Comparison of ENCODE assay signal across 19 cellular contexts in the genomic region with DNA sequence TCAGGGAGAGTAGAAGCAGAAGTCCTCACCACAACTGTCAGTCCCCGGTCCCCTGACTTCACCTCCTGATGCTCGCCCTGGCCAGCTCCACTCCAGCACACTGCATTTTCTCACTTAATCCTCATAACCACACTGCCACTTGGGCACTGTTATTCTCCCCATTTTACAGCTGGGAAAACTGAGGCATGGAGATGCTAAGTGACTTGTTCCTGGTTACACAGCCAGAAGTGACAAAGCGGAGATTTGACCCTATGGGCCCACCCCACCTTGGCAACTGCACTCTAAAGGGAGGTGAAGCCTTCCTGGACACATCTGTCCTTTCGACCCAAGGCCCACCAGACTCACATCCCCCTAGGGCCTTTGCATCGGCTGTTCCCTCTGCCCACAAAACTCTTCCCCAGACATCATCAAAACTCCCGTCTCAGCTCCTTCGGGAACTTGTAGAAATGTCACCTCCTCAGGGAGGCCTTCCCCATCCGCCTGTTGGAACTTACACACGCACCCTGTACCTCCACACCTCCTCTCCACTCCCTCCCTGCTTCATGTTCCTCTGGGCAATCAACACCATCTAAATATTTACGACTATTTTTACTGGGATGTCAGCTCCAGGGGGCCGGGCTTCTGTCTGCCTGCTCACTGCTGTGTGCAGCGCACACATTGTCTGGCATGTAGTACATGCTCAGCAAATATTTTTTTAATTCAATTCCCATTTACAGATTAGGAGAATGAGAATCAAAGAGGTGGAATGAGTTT.
"Had no signal": no experiment of that assay in that cellular context is flagged by ENCODE, and none has a peak within 500 bp of the region (broad histone marks: within the 10 kb centered on the region; RNA-seq: fewer than 3 reads in every experiment).

No MANE protein-coding gene starts in this region.

- FAIRE-seq: islet of Langerhans had no signal

- DNase-seq: activated CD4-positive, alpha-beta memory T cell treated with anti-CD3 and anti-CD28 coated beads, Interleukin-2, amount 10 ng/mL, durations not matched to agents 7 days and 5 days; activated CD4-positive, alpha-beta T cell treated with anti-CD3 and anti-CD28 coated beads for 4 hours; activated gamma-delta T cell; activated T-cell treated with anti-CD3 and anti-CD28 coated beads, Interleukin-2, amount 50 U/mL, for 48 hours; amniotic stem cell; brain microvascular endothelial cell; effector CD8-positive, alpha-beta T cell; mesendoderm; ovary; stimulated activated CD4-positive, alpha-beta T cell treated with anti-CD3 and anti-CD28 coated beads, Interleukin-15, amount 100 ng/mL, for 24 hours; stimulated activated CD4-positive, alpha-beta T cell treated with anti-CD3 and anti-CD28 coated beads, Interleukin-4, amount 100 ng/mL, for 1 hour; stimulated activated naive B cell treated with anti-CD40 and anti-IgM and Interleukin-4, amounts not matched to agents 10 μg/mL and 1 μg/mL and 100 μg/mL, for 72 hours; tibial artery had no signal

- H3K4me3 ChIP-seq: left lung, ovary, tibial artery, vagina had no signal

- ATAC-seq: left lung; stimulated activated naive B cell treated with anti-CD40 and anti-IgM and Interleukin-4, amounts not matched to agents 10 μg/mL and 1 μg/mL and 100 μg/mL, for 72 hours; WTC11 had no signal

- H3K36me3 ChIP-seq: brain microvascular endothelial cell, left lung, ovary, tibial artery, vagina had no signal

- H3K9me3 Mint-ChIP-seq: activated CD4-positive, alpha-beta memory T cell treated with anti-CD3 and anti-CD28 coated beads, Interleukin-2, amount 10 ng/mL, durations not matched to agents 7 days and 5 days; stimulated activated naive B cell treated with anti-CD40 and anti-IgM and Interleukin-4, amounts not matched to agents 10 μg/mL and 1 μg/mL and 100 μg/mL, for 72 hours; T-helper 1 cell treated with Interleukin-12 subunit alpha and Interleukin-12 subunit beta and Interleukin-4 antibody, amounts not matched to agents 30 μg/mL and 1 μg/mL, for 36 hours; WTC11 had no signal

- H3K4me1 ChIP-seq: left lung had no signal

- H3K27me3 ChIP-seq: ovary, vagina had no signal

- H3K36me3 Mint-ChIP-seq: activated naive CD8-positive, alpha-beta T cell; stimulated activated naive B cell treated with anti-CD40 and anti-IgM and Interleukin-4, amounts not matched to agents 10 μg/mL and 1 μg/mL and 100 μg/mL, for 72 hours; WTC11 had no signal

- H3K4me1 Mint-ChIP-seq: activated CD4-positive, alpha-beta memory T cell treated with anti-CD3 and anti-CD28 coated beads, Interleukin-2, amount 10 ng/mL, durations not matched to agents 7 days and 5 days; stimulated activated naive B cell treated with anti-CD40 and anti-IgM and Interleukin-4, amounts not matched to agents 10 μg/mL and 1 μg/mL and 100 μg/mL, for 72 hours had no signal

- H3K27ac Mint-ChIP-seq: activated CD4-positive, alpha-beta memory T cell treated with anti-CD3 and anti-CD28 coated beads, Interleukin-2, amount 10 ng/mL, durations not matched to agents 7 days and 5 days; activated naive CD8-positive, alpha-beta T cell; stimulated activated naive B cell treated with anti-CD40 and anti-IgM and Interleukin-4, amounts not matched to agents 10 μg/mL and 1 μg/mL and 100 μg/mL, for 72 hours; T-helper 1 cell treated with Interleukin-12 subunit alpha and Interleukin-12 subunit beta and Interleukin-4 antibody, amounts not matched to agents 30 μg/mL and 1 μg/mL, for 36 hours; WTC11 had no signal

- H3K9me3 ChIP-seq: left lung, ovary, tibial artery, vagina had no signal

- H3K27ac ChIP-seq: brain microvascular endothelial cell, left lung, ovary, tibial artery, vagina had no signal

- H3K4me3 Mint-ChIP-seq: activated CD4-positive, alpha-beta memory T cell treated with anti-CD3 and anti-CD28 coated beads, Interleukin-2, amount 10 ng/mL, durations not matched to agents 7 days and 5 days; activated naive CD8-positive, alpha-beta T cell; stimulated activated naive B cell treated with anti-CD40 and anti-IgM and Interleukin-4, amounts not matched to agents 10 μg/mL and 1 μg/mL and 100 μg/mL, for 72 hours; T-helper 1 cell treated with Interleukin-12 subunit alpha and Interleukin-12 subunit beta and Interleukin-4 antibody, amounts not matched to agents 30 μg/mL and 1 μg/mL, for 36 hours; WTC11 had no signal

- H3K27me3 Mint-ChIP-seq: activated naive CD8-positive, alpha-beta T cell had no signal
